ENCODE assay signal across 1 cellular context in the genomic region with DNA sequence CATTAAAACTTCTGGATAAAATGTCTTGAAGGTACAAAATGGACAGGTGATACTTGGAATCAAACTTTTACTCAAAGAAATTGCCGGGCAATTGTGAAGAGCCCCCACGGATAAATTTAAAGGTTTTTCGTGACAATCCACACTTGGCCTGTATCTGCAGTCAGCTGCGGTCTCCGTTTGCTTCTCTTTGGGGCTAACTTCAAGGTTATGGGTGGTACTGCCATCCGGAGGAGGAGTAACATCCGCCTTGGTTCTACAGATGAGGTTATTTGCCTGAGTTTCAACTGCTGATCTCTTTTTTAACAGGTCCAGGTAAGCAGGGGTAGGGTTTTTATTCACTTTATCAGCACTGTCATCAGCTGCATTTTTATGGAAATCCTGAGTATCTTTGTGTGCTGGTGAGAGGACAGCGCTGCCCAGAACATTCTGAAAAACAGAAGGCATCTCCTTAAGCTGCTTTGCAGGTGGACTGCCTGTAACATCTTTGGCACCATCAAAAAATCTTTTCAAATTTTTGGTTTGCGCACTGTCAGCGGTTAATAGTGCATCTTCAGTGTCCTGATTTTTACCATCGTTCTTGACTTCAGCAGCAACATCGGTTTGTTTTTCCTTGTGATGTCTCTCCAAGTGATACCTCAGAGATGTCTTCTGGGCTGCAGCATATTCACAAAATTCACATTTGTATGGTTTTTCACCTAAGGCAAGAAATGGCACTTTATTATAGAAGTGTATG.
TF ChIP-seq lines count a peak whose summit lies in the region.

No MANE protein-coding gene starts in this region.

TF ChIP-seq in HepG2, 621 proteins besides CTCF, POLR2A, EP300 and RAD21 (continued from another document):
- TF ChIP-seq, protein P1, sequence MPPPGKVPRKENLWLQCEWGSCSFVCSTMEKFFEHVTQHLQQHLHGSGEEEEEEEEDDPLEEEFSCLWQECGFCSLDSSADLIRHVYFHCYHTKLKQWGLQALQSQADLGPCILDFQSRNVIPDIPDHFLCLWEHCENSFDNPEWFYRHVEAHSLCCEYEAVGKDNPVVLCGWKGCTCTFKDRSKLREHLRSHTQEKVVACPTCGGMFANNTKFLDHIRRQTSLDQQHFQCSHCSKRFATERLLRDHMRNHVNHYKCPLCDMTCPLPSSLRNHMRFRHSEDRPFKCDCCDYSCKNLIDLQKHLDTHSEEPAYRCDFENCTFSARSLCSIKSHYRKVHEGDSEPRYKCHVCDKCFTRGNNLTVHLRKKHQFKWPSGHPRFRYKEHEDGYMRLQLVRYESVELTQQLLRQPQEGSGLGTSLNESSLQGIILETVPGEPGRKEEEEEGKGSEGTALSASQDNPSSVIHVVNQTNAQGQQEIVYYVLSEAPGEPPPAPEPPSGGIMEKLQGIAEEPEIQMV (CRISPR knock-in tag; IDR thresholded peaks at IDR 0.05; ENCODE audit: low read depth) = no peak
- TF ChIP-seq XRCC5 (optimal IDR thresholded peaks at IDR 0.05; ENCODE audit: low read length) (no peak), KAT2B (IDR thresholded peaks at IDR 0.05; ENCODE audit: borderline replicate concordance, low read depth, low read length) (no peak), ELF1 (CRISPR knock-in tag; IDR thresholded peaks at IDR 0.05) (no peak), KDM1A (CRISPR knock-in tag; IDR thresholded peaks at IDR 0.05) (no peak), ZNF878 (CRISPR knock-in tag; IDR thresholded peaks at IDR 0.05) (0 out of 2 replicates have a peak, but pooled peaks have one; percentile 34), FOXK1 (CRISPR knock-in tag; IDR thresholded peaks at IDR 0.05; ENCODE audit: borderline replicate concordance, low read depth) (no peak), PAX8 (CRISPR knock-in tag; IDR thresholded peaks at IDR 0.05; ENCODE audit: borderline replicate concordance) (no peak), JUND (CRISPR knock-in tag; IDR thresholded peaks at IDR 0.05) (no peak), ZFP82 (CRISPR knock-in tag; IDR thresholded peaks at IDR 0.05; ENCODE audit: borderline replicate concordance) (no peak), KDM2A (CRISPR knock-in tag; IDR thresholded peaks at IDR 0.05; ENCODE audit: borderline replicate concordance, low read depth) (no peak), ZNF180 (CRISPR knock-in tag; IDR thresholded peaks at IDR 0.05; ENCODE audit: borderline replicate concordance, low read depth) (no peak), ERF (CRISPR knock-in tag; IDR thresholded peaks at IDR 0.05) (no peak)
- TF ChIP-seq, protein P2, sequence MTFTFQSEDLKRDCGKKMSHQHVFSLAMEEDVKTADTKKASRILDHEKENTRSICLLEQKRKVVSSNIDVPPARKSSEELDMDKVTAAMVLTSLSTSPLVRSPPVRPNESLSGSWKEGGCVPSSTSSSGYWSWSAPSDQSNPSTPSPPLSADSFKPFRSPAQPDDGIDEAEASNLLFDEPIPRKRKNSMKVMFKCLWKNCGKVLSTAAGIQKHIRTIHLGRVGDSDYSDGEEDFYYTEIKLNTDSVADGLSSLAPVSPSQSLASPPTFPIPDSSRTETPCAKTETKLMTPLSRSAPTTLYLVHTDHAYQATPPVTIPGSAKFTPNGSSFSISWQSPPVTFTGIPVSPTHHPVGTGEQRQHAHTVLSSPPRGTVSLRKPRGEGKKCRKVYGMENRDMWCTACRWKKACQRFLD (CRISPR knock-in tag; IDR thresholded peaks at IDR 0.05; ENCODE audit: borderline replicate concordance) = no peak
- TF ChIP-seq, protein P3, sequence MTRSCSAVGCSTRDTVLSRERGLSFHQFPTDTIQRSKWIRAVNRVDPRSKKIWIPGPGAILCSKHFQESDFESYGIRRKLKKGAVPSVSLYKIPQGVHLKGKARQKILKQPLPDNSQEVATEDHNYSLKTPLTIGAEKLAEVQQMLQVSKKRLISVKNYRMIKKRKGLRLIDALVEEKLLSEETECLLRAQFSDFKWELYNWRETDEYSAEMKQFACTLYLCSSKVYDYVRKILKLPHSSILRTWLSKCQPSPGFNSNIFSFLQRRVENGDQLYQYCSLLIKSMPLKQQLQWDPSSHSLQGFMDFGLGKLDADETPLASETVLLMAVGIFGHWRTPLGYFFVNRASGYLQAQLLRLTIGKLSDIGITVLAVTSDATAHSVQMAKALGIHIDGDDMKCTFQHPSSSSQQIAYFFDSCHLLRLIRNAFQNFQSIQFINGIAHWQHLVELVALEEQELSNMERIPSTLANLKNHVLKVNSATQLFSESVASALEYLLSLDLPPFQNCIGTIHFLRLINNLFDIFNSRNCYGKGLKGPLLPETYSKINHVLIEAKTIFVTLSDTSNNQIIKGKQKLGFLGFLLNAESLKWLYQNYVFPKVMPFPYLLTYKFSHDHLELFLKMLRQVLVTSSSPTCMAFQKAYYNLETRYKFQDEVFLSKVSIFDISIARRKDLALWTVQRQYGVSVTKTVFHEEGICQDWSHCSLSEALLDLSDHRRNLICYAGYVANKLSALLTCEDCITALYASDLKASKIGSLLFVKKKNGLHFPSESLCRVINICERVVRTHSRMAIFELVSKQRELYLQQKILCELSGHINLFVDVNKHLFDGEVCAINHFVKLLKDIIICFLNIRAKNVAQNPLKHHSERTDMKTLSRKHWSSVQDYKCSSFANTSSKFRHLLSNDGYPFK (CRISPR knock-in tag; IDR thresholded peaks at IDR 0.05; ENCODE audit: borderline replicate concordance) = no peak
- TF ChIP-seq, protein P4, sequence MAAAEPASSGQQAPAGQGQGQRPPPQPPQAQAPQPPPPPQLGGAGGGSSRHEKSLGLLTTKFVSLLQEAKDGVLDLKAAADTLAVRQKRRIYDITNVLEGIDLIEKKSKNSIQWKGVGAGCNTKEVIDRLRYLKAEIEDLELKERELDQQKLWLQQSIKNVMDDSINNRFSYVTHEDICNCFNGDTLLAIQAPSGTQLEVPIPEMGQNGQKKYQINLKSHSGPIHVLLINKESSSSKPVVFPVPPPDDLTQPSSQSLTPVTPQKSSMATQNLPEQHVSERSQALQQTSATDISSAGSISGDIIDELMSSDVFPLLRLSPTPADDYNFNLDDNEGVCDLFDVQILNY (CRISPR knock-in tag; conservative IDR thresholded peaks at IDR 0.05) = no peak
- TF ChIP-seq, protein P5, sequence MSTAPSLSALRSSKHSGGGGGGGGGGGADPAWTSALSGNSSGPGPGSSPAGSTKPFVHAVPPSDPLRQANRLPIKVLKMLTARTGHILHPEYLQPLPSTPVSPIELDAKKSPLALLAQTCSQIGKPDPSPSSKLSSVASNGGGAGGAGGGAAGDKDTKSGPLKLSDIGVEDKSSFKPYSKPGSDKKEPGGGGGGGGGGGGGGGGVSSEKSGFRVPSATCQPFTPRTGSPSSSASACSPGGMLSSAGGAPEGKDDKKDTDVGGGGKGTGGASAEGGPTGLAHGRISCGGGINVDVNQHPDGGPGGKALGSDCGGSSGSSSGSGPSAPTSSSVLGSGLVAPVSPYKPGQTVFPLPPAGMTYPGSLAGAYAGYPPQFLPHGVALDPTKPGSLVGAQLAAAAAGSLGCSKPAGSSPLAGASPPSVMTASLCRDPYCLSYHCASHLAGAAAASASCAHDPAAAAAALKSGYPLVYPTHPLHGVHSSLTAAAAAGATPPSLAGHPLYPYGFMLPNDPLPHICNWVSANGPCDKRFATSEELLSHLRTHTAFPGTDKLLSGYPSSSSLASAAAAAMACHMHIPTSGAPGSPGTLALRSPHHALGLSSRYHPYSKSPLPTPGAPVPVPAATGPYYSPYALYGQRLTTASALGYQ (CRISPR knock-in tag; IDR thresholded peaks at IDR 0.05) = no peak
